In genomic region chr17:43581581-43581980, GRCh38 we compare ENCODE assay signal across 1 cellular context.
A peak's percentile ranks its signal among the peaks of the same experiment; 100 is the strongest.
TF ChIP-seq lines count a peak whose summit lies in the region.

No MANE protein-coding gene starts in this region.

TF ChIP-seq in HepG2, 621 proteins besides CTCF, POLR2A, EP300 and RAD21 (continued from another document and continues in another):
- TF ChIP-seq ZNF574 (CRISPR knock-in tag; IDR thresholded peaks at IDR 0.05) (0 out of 2 replicates have a peak, but pooled peaks have one; percentile 44), KMT2B (CRISPR knock-in tag; IDR thresholded peaks at IDR 0.05) (no peak), ZNF850 (CRISPR knock-in tag; conservative IDR thresholded peaks at IDR 0.05) (no peak), BATF2 (CRISPR knock-in tag; IDR thresholded peaks at IDR 0.05) (no peak), CC2D1A (CRISPR knock-in tag; IDR thresholded peaks at IDR 0.05) (no peak), ZNF251 (CRISPR knock-in tag; IDR thresholded peaks at IDR 0.05) (no peak), ATF7-NPFF (CRISPR knock-in tag; IDR thresholded peaks at IDR 0.05; ENCODE audit: low read depth) (no peak), ZNF337 (CRISPR knock-in tag; IDR thresholded peaks at IDR 0.05; ENCODE audit: borderline replicate concordance, low read depth) (no peak), ZNF326 (CRISPR knock-in tag; IDR thresholded peaks at IDR 0.05; ENCODE audit: borderline replicate concordance) (no peak), ZNF382 (CRISPR knock-in tag; IDR thresholded peaks at IDR 0.05; ENCODE audit: borderline replicate concordance) (no peak), HNF4G (IDR thresholded peaks at IDR 0.05; ENCODE audit: borderline replicate concordance, low read depth, low read length) (peak; percentile 69), HNF4G (CRISPR knock-in tag; IDR thresholded peaks at IDR 0.05; ENCODE audit: borderline replicate concordance, low read depth) (peak; percentile 76; the same call in 1 of the 2 replicates), ZMYM4 (CRISPR knock-in tag; IDR thresholded peaks at IDR 0.05) (no peak), ZNF672 (CRISPR knock-in tag; IDR thresholded peaks at IDR 0.05) (no peak), SATB2 (CRISPR knock-in tag; IDR thresholded peaks at IDR 0.05) (no peak), HNRNPK (IDR thresholded peaks at IDR 0.05; ENCODE audit: low read depth, low read length, poor library complexity, severe bottlenecking) (no peak), ZNF678 (CRISPR knock-in tag; IDR thresholded peaks at IDR 0.05) (no peak), PHF8 (CRISPR knock-in tag; IDR thresholded peaks at IDR 0.05) (no peak), HNRNPL (IDR thresholded peaks at IDR 0.05; ENCODE audit: low read depth, low read length) (peak; percentile 96), HMG20B (CRISPR knock-in tag; conservative IDR thresholded peaks at IDR 0.05) (no peak), DRAP1 (CRISPR knock-in tag; IDR thresholded peaks at IDR 0.05) (no peak), SAFB2 (CRISPR knock-in tag; IDR thresholded peaks at IDR 0.05; ENCODE audit: borderline replicate concordance, low read depth) (no peak), CBFB (CRISPR knock-in tag; IDR thresholded peaks at IDR 0.05) (0 out of 2 replicates have a peak, but pooled peaks have one; percentile 12), ZNF30 (CRISPR knock-in tag; IDR thresholded peaks at IDR 0.05) (no peak), SOX13 (IDR thresholded peaks at IDR 0.05) (no peak), SOX13 (CRISPR knock-in tag; conservative IDR thresholded peaks at IDR 0.05 in 1 of 2, IDR thresholded peaks at IDR 0.05 in 1 of 2) (peak in 1 of 2 experiments; percentile 67; a peak in 1 of 4 replicates), PLRG1 (conservative IDR thresholded peaks at IDR 0.05) (no peak), ZNF510 (CRISPR knock-in tag; IDR thresholded peaks at IDR 0.05; ENCODE audit: low read depth) (no peak), ZNF274 (CRISPR knock-in tag; IDR thresholded peaks at IDR 0.05) (no peak), ZNF549 (CRISPR knock-in tag; IDR thresholded peaks at IDR 0.05) (no peak), KLF16 (CRISPR knock-in tag; IDR thresholded peaks at IDR 0.05) (no peak), ZNF780A (CRISPR knock-in tag; IDR thresholded peaks at IDR 0.05) (no peak), SOX6 (IDR thresholded peaks at IDR 0.05) (no peak), SOX6 (CRISPR knock-in tag; IDR thresholded peaks at IDR 0.05) (peak; percentile 45; the same call in 1 of the 2 replicates), KLF9 (CRISPR knock-in tag; IDR thresholded peaks at IDR 0.05; ENCODE audit: low read depth) (no peak), SIN3B (IDR thresholded peaks at IDR 0.05; ENCODE audit: low read length) (no peak), ZNF138 (CRISPR knock-in tag; IDR thresholded peaks at IDR 0.05; ENCODE audit: low read depth) (no peak), HCFC1 (IDR thresholded peaks at IDR 0.05; ENCODE audit: low read depth, low read length) (no peak), POLR2AphosphoS5 (IDR thresholded peaks at IDR 0.05; ENCODE audit: low read depth, low read length) (no peak), IRF2 (CRISPR knock-in tag; IDR thresholded peaks at IDR 0.05) (no peak), MEIS1 (CRISPR knock-in tag; IDR thresholded peaks at IDR 0.05; ENCODE audit: borderline replicate concordance) (no peak), TMF1 (CRISPR knock-in tag; IDR thresholded peaks at IDR 0.05; ENCODE audit: low read depth) (no peak), ZNF329 (CRISPR knock-in tag; IDR thresholded peaks at IDR 0.05; ENCODE audit: low read depth) (no peak), FOSL1 (CRISPR knock-in tag; IDR thresholded peaks at IDR 0.05; ENCODE audit: borderline replicate concordance) (no peak), ZNF230 (CRISPR knock-in tag; IDR thresholded peaks at IDR 0.05) (no peak), NR2F6 (IDR thresholded peaks at IDR 0.05) (no peak), NR2F6 (CRISPR knock-in tag; IDR thresholded peaks at IDR 0.05) (peak; percentile 69), MED13 (CRISPR knock-in tag; IDR thresholded peaks at IDR 0.05) (no peak), SP5 (CRISPR knock-in tag; IDR thresholded peaks at IDR 0.05; ENCODE audit: borderline replicate concordance, low read depth) (peak; percentile 67), NFYC (CRISPR knock-in tag; IDR thresholded peaks at IDR 0.05) (no peak), AHR (CRISPR knock-in tag; IDR thresholded peaks at IDR 0.05) (no peak), BCL6 (CRISPR knock-in tag; IDR thresholded peaks at IDR 0.05) (no peak), ZNF761 (CRISPR knock-in tag; conservative IDR thresholded peaks at IDR 0.05) (no peak), ZNF841 (CRISPR knock-in tag; IDR thresholded peaks at IDR 0.05; ENCODE audit: borderline replicate concordance) (no peak), RBAK (CRISPR knock-in tag; IDR thresholded peaks at IDR 0.05) (no peak), ZNF546 (CRISPR knock-in tag; conservative IDR thresholded peaks at IDR 0.05) (no peak), ZNF430 (CRISPR knock-in tag; IDR thresholded peaks at IDR 0.05) (no peak), TAF15 (IDR thresholded peaks at IDR 0.05; ENCODE audit: low read depth, low read length, poor library complexity, severe bottlenecking) (no peak), MAFK (conservative IDR thresholded peaks at IDR 0.05 in 1 of 2, IDR thresholded peaks at IDR 0.05 in 1 of 2; ENCODE audit: low read length in 2 of 2) (no peak), ARID3A (IDR thresholded peaks at IDR 0.05; ENCODE audit: low read depth, low read length) (no peak), CEBPB (IDR thresholded peaks at IDR 0.05; ENCODE audit: borderline replicate concordance, low read depth, low read length) (no peak), STAT5B (CRISPR knock-in tag; IDR thresholded peaks at IDR 0.05) (no peak), YY1 (IDR thresholded peaks at IDR 0.05; ENCODE audit: insufficient read depth, insufficient replicate concordance, low read depth, low read length) (peak; percentile 12), ZZZ3 (CRISPR knock-in tag; IDR thresholded peaks at IDR 0.05; ENCODE audit: borderline replicate concordance) (no peak), UBTF (CRISPR knock-in tag; IDR thresholded peaks at IDR 0.05) (0 out of 2 replicates have a peak, but pooled peaks have one; percentile 22), POLR2AphosphoS2 (IDR thresholded peaks at IDR 0.05; ENCODE audit: low read depth, low read length) (no peak)
- TF ChIP-seq, protein P1, sequence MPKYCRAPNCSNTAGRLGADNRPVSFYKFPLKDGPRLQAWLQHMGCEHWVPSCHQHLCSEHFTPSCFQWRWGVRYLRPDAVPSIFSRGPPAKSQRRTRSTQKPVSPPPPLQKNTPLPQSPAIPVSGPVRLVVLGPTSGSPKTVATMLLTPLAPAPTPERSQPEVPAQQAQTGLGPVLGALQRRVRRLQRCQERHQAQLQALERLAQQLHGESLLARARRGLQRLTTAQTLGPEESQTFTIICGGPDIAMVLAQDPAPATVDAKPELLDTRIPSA (CRISPR knock-in tag; IDR thresholded peaks at IDR 0.05; ENCODE audit: borderline replicate concordance), result no peak
- TF ChIP-seq, protein P2, sequence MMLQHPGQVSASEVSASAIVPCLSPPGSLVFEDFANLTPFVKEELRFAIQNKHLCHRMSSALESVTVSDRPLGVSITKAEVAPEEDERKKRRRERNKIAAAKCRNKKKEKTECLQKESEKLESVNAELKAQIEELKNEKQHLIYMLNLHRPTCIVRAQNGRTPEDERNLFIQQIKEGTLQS (CRISPR knock-in tag; IDR thresholded peaks at IDR 0.05), result no peak
- TF ChIP-seq, protein P3, sequence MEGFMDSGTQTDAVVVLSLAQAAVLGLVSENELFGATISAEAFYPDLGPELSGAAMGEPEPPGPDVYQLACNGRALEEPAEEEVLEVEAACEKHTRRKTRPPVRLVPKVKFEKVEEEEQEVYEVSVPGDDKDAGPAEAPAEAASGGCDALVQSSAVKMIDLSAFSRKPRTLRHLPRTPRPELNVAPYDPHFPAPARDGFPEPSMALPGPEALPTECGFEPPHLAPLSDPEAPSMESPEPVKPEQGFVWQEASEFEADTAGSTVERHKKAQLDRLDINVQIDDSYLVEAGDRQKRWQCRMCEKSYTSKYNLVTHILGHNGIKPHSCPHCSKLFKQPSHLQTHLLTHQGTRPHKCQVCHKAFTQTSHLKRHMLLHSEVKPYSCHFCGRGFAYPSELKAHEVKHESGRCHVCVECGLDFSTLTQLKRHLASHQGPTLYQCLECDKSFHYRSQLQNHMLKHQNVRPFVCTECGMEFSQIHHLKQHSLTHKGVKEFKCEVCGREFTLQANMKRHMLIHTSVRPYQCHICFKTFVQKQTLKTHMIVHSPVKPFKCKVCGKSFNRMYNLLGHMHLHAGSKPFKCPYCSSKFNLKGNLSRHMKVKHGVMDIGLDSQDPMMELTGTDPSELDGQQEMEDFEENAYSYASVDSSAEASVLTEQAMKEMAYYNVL (CRISPR knock-in tag; IDR thresholded peaks at IDR 0.05; ENCODE audit: borderline replicate concordance), result no peak
- TF ChIP-seq, protein P4, sequence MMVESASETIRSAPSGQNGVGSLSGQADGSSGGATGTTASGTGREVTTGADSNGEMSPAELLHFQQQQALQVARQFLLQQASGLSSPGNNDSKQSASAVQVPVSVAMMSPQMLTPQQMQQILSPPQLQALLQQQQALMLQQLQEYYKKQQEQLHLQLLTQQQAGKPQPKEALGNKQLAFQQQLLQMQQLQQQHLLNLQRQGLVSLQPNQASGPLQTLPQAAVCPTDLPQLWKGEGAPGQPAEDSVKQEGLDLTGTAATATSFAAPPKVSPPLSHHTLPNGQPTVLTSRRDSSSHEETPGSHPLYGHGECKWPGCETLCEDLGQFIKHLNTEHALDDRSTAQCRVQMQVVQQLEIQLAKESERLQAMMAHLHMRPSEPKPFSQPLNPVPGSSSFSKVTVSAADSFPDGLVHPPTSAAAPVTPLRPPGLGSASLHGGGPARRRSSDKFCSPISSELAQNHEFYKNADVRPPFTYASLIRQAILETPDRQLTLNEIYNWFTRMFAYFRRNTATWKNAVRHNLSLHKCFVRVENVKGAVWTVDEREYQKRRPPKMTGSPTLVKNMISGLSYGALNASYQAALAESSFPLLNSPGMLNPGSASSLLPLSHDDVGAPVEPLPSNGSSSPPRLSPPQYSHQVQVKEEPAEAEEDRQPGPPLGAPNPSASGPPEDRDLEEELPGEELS (CRISPR knock-in tag; IDR thresholded peaks at IDR 0.05), result peak; percentile 40; the same call in 1 of the 2 replicates
